In genomic region chr2:238786379-238786778, GRCh38 we compare ENCODE assay signal across 20 cellular contexts.
"Had no signal": no experiment of that assay in that cellular context is flagged by ENCODE, and none has a peak within 500 bp of the region (broad histone marks: within the 10 kb centered on the region; RNA-seq: fewer than 3 reads in every experiment).

No MANE protein-coding gene starts in this region.

- H3K4me1 ChIP-seq: right atrium auricular region had no signal

- H3K36me3 ChIP-seq: left lung, right atrium auricular region, upper lobe of left lung had no signal

- ATAC-seq: activated CD8-positive, alpha-beta T cell treated with anti-CD3 and anti-CD28 coated beads for 36 hours; left lung; naive thymus-derived CD8-positive, alpha-beta T cell; stimulated activated naive CD8-positive, alpha-beta T cell treated with anti-CD3 and anti-CD28 coated beads, Interleukin-15, Interleukin-2, amounts not matched to agents 100 U/mL and 50 U/mL, for 24 hours had no signal

- H3K9me3 Mint-ChIP-seq: activated CD8-positive, alpha-beta T cell treated with anti-CD3 and anti-CD28 coated beads for 36 hours; activated naive CD8-positive, alpha-beta T cell treated with anti-CD3 and anti-CD28 coated beads, Interleukin-2, amount 10 ng/mL, durations not matched to agents 7 days and 5 days had no signal

- H3K9me3 ChIP-seq: right atrium auricular region, upper lobe of left lung had no signal

- H3K27me3 ChIP-seq: right atrium auricular region, upper lobe of left lung had no signal

- H3K27ac ChIP-seq: left lung, right atrium auricular region, upper lobe of left lung had no signal

- H3K27me3 Mint-ChIP-seq: activated naive CD8-positive, alpha-beta T cell treated with anti-CD3 and anti-CD28 coated beads, Interleukin-2, amount 10 ng/mL, durations not matched to agents 7 days and 5 days had no signal

- H3K4me3 Mint-ChIP-seq: activated B cell treated with CpG ODN at 0.5 μM for 24 hours; activated CD8-positive, alpha-beta T cell treated with anti-CD3 and anti-CD28 coated beads for 36 hours; activated naive CD8-positive, alpha-beta T cell treated with anti-CD3 and anti-CD28 coated beads, Interleukin-2, amount 10 ng/mL, durations not matched to agents 7 days and 5 days; dendritic cell treated with granulocyte-macrophage colony-stimulating factor and Interleukin-4, amounts not matched to agents 40 ng/mL and 50 ng/mL, for 4 days; naive thymus-derived CD8-positive, alpha-beta T cell had no signal

- H3K4me3 ChIP-seq: left lung, right atrium auricular region, upper lobe of left lung had no signal

- H3K4me1 Mint-ChIP-seq: activated B cell treated with CpG ODN at 0.5 μM for 24 hours; activated naive CD8-positive, alpha-beta T cell treated with anti-CD3 and anti-CD28 coated beads, Interleukin-2, amount 10 ng/mL, durations not matched to agents 7 days and 5 days had no signal

- H3K36me3 Mint-ChIP-seq: activated naive CD8-positive, alpha-beta T cell treated with anti-CD3 and anti-CD28 coated beads, Interleukin-2, amount 10 ng/mL, durations not matched to agents 7 days and 5 days had no signal

- H3K27ac Mint-ChIP-seq: activated B cell treated with CpG ODN at 0.5 μM for 24 hours; activated CD8-positive, alpha-beta T cell treated with anti-CD3 and anti-CD28 coated beads for 36 hours; activated naive CD8-positive, alpha-beta T cell treated with anti-CD3 and anti-CD28 coated beads, Interleukin-2, amount 10 ng/mL, durations not matched to agents 7 days and 5 days; dendritic cell treated with granulocyte-macrophage colony-stimulating factor and Interleukin-4, amounts not matched to agents 40 ng/mL and 50 ng/mL, for 4 days; naive thymus-derived CD8-positive, alpha-beta T cell; progenitor cell of endocrine pancreas had no signal

- DNase-seq: activated B cell treated with CpG ODN at 0.5 μM for 24 hours; activated CD4-positive, alpha-beta T cell treated with anti-CD3 and anti-CD28 coated beads for 48 hours; activated CD8-positive, alpha-beta T cell treated with anti-CD3 and anti-CD28 coated beads for 36 hours; activated gamma-delta T cell treated with Interleukin-2 at 50 U/mL for 16 hours; activated naive CD8-positive, alpha-beta T cell treated with anti-CD3 and anti-CD28 coated beads, Interleukin-2, amount 10 ng/mL, durations not matched to agents 7 days and 5 days; activated T-cell treated with anti-CD3 and anti-CD28 coated beads, Interleukin-2, amount 50 U/mL, for 48 hours; effector memory CD4-positive, alpha-beta T cell; hippocampal formation; kidney; left lung; naive thymus-derived CD8-positive, alpha-beta T cell; stimulated activated CD4-positive, alpha-beta T cell treated with anti-CD3 and anti-CD28 coated beads, Interleukin-15, amount 100 ng/mL, for 24 hours; stimulated activated CD4-positive, alpha-beta T cell treated with anti-CD3 and anti-CD28 coated beads, Interleukin-4, amount 100 ng/mL, for 4 hours; stimulated activated CD8-positive, alpha-beta memory T cell treated with anti-CD3 and anti-CD28 coated beads, Interleukin-4, amount 100 ng/mL, for 48 hours; stimulated activated naive CD8-positive, alpha-beta T cell treated with anti-CD3 and anti-CD28 coated beads, Interleukin-15, Interleukin-2, amounts not matched to agents 100 U/mL and 50 U/mL, for 24 hours; T-helper 2 cell; upper lobe of left lung had no signal
